ENCODE assay signal across 1 cellular context in genomic region chr9:95462419-95463121, GRCh38.
TF ChIP-seq lines count a peak whose summit lies in the region.

No MANE protein-coding gene starts in this region.

TF ChIP-seq in WTC11, 78 proteins besides CTCF, POLR2A, EP300 and RAD21 (continued from another document):
- no peak for TF ChIP-seq TCF7 (CRISPR knock-in tag; IDR thresholded peaks at IDR 0.05; ENCODE audit: low read depth)
- TF ChIP-seq, protein P1, sequence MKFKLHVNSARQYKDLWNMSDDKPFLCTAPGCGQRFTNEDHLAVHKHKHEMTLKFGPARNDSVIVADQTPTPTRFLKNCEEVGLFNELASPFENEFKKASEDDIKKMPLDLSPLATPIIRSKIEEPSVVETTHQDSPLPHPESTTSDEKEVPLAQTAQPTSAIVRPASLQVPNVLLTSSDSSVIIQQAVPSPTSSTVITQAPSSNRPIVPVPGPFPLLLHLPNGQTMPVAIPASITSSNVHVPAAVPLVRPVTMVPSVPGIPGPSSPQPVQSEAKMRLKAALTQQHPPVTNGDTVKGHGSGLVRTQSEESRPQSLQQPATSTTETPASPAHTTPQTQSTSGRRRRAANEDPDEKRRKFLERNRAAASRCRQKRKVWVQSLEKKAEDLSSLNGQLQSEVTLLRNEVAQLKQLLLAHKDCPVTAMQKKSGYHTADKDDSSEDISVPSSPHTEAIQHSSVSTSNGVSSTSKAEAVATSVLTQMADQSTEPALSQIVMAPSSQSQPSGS (CRISPR knock-in tag; IDR thresholded peaks at IDR 0.05; ENCODE audit: borderline replicate concordance, low read depth) = no peak
- 0 out of 2 replicates have a peak, but pooled peaks have one; percentile 37 for TF ChIP-seq E2F1 (CRISPR knock-in tag; IDR thresholded peaks at IDR 0.05)
- no peak for TF ChIP-seq ZNF317 (CRISPR knock-in tag; IDR thresholded peaks at IDR 0.05; ENCODE audit: borderline replicate concordance, low read depth)
